Comparison of ENCODE assay signal across 23 cellular contexts in genomic region chr20:57587278-57587988, GRCh38. TPM values are rescaled to one million over a fixed set of nuclear protein-coding genes. Genes with fewer than 3 reads are reported as not detected.
DNase-seq lines count a peak whose midpoint lies in the region; ATAC-seq, FAIRE-seq and TF ChIP-seq lines count a peak whose summit lies in the region.
"Had no signal": no experiment of that assay in that cellular context is flagged by ENCODE, and none has a peak within 500 bp of the region (broad histone marks: within the 10 kb centered on the region; RNA-seq: fewer than 3 reads in every experiment).

No MANE protein-coding gene starts in this region.

- H3K27me3 ChIP-seq in K562 (ENCODE audit: control insufficient read depth in 2 of 2, insufficient read depth in 2 of 2, low read length in 2 of 2) (peaks cover 5 to 20% of the 10 kb centered on the region in 2 experiments; a peak in 3 of 5 replicates), aorta (ENCODE audit: control insufficient read depth in 1 of 2, insufficient read depth in 2 of 2, low read length in 1 of 2) (no peaks in the 10 kb centered on the region), esophagus muscularis mucosa (peaks cover 0 to 28% (median 0%) of the 10 kb centered on the region in 4 donors), ovary (no peaks in the 10 kb centered on the region)

- H2AFZ ChIP-seq in K562 (ENCODE audit: low read depth, low read length): no peak overlapping the region

- H3K9me3 ChIP-seq in K562 (replicated peaks; ENCODE audit: control insufficient read depth, insufficient read depth, low read depth, low read length): peaks cover 3% of the 10 kb centered on the region; the same call in 1 of the 2 replicates
- H3K9me3 ChIP-seq in mucosa of descending colon: no peaks in the 10 kb centered on the region
- H3K9me3 ChIP-seq in aorta (ENCODE audit: control insufficient read depth, low read length): peaks cover 2% of the 10 kb centered on the region
- peaks cover 0 to 7% (median 0%) of the 10 kb centered on the region in 4 donors for H3K9me3 ChIP-seq in esophagus muscularis mucosa
- H3K9me3 ChIP-seq in ovary: no peaks in the 10 kb centered on the region

- DNase-seq in K562 (ENCODE audit: extremely low read depth in 1 of 4, low spot score in 3 of 4) (no peak), left lobe of liver (ENCODE audit: low spot score) (peak; percentile 92), mucosa of descending colon (peak in 2 of 3 donors; percentile 29 to 31), aorta (peak; percentile 2 to 71), NCI-H146 (lab: John Stamatoyannopoulos, UW) (no peak), 8988T (no peak), esophagus muscularis mucosa (ENCODE audit: extremely low spot score) (no peak), ovary (no peak)
- DNase-seq: AML-193; Caco-2; CD4-positive, alpha-beta T cell; DMS153; DMS79; GDM1; HCEC 1CT; HFFc6 had no signal

- CTCF ChIA-PET in K562 (lab: Yijun Ruan, JAX; ENCODE audit: low intra/inter-chr PET ratio): interaction anchor here (0.5 kb wide), 1 partner anchor 205 kb away, joined by 3 read pairs; no protein-coding TSS in a partner anchor

- no peak for TF ChIP-seq CTCF in K562 (IDR thresholded peaks at IDR 0.05 in 2 of 3, conservative IDR thresholded peaks at IDR 0.05 in 1 of 3; ENCODE audit: insufficient read depth in 2 of 3, low read depth in 1 of 3, low read length in 3 of 3)
- TF ChIP-seq CTCF in mucosa of descending colon (IDR thresholded peaks at IDR 0.05): no peak
- TF ChIP-seq CTCF in esophagus muscularis mucosa (IDR thresholded peaks at IDR 0.05): no peak
- TF ChIP-seq CTCF in ovary (IDR thresholded peaks at IDR 0.05): no peak

- TF ChIP-seq POLR2A in K562 (conservative IDR thresholded peaks at IDR 0.05) (no peak), esophagus muscularis mucosa (IDR thresholded peaks at IDR 0.05; ENCODE audit: low read depth) (no peak), ovary (IDR thresholded peaks at IDR 0.05) (no peak)

- no peak for TF ChIP-seq EP300 in K562 (IDR thresholded peaks at IDR 0.05; ENCODE audit: low read length)
- TF ChIP-seq EP300 in esophagus muscularis mucosa (IDR thresholded peaks at IDR 0.05): no peak
- TF ChIP-seq EP300 in ovary (IDR thresholded peaks at IDR 0.05): no peak

- H4K20me1 ChIP-seq in K562 (replicated peaks; ENCODE audit: control insufficient read depth, insufficient read depth, low read length): no peaks in the 10 kb centered on the region

- H3K9ac ChIP-seq in K562 (ENCODE audit: insufficient read depth in 1 of 2, low read depth in 2 of 2, low read length in 2 of 2): no peak overlapping the region

- in situ Hi-C loops in K562 (cut with MboI): no loop called here

- H3K9me1 ChIP-seq in K562 (ENCODE audit: control insufficient read depth, insufficient read depth, low read length): no peaks in the 10 kb centered on the region

- ATAC-seq in K562 (no peak), left lobe of liver (peak; percentile 45), mucosa of descending colon (no peak), aorta (ENCODE audit: low FRiP score) (no peak)
- ATAC-seq: A549 had no signal

- WGBS in K562 (ENCODE audit: insufficient coverage, low coverage, missing lambda C conversion rate): 43% methylated on average over 4 of the region's 4 CpGs
- 97 to 99% methylated on average over 4 of the region's 4 CpGs for WGBS in aorta, 2 donors
- WGBS in esophagus muscularis mucosa: 91% methylated on average over 4 of the region's 4 CpGs
- WGBS in ovary, 3 donors: 81 to 89% (median 86%) methylated on average over 4 of the region's 4 CpGs

- POLR2A ChIA-PET in K562 (lab: Yijun Ruan, JAX): interaction anchor here (0.6 kb wide), 2 partner anchors 10 to 64 kb away, joined by 3 read pairs; no protein-coding TSS in a partner anchor

- peaks cover 17 to 50% of the 10 kb centered on the region in 2 experiments; a peak in 4 of 5 replicates for H3K4me1 ChIP-seq in K562 (replicated peaks in 1 of 2; ENCODE audit: control insufficient read depth in 2 of 2, insufficient read depth in 2 of 2, low read length in 2 of 2)
- peaks cover 13% of the 10 kb centered on the region for H3K4me1 ChIP-seq in mucosa of descending colon (ENCODE audit: low read depth)
- no peaks in the 10 kb centered on the region for H3K4me1 ChIP-seq in aorta (ENCODE audit: control insufficient read depth in 1 of 2, insufficient read depth in 2 of 2, low read length in 2 of 2)
- H3K4me1 ChIP-seq in esophagus muscularis mucosa: peaks cover 2 to 32% (median 28%) of the 10 kb centered on the region in 4 donors
- peaks cover 6% of the 10 kb centered on the region for H3K4me1 ChIP-seq in ovary (ENCODE audit: insufficient read depth)

- intact Hi-C loops in K562 (cut with micrococcal nuclease) (no loop called here), mucosa of descending colon (cut with DNase I, micrococcal nuclease) (loop anchor here in 1 of 2 donors (10.0 kb wide), 1 partner anchor 203 kb away; no protein-coding TSS in a partner anchor), aorta (cut with DNase I) (no loop called here), esophagus muscularis mucosa (cut with DNase I) (no loop called here), ovary (cut with DNase I) (loop anchor here in 1 of 4 donors (10.0 kb wide), 1 partner anchor 203 kb away; no protein-coding TSS in a partner anchor)

- no peak for TF ChIP-seq RAD21 in K562 (CRISPR knock-in tag; conservative IDR thresholded peaks at IDR 0.05 in 1 of 2, IDR thresholded peaks at IDR 0.05 in 1 of 2)

- peak; percentile 64 for FAIRE-seq in K562 (lab: Jason Lieb, UNC)
- FAIRE-seq: A549, GM12892, GM18507, H54 had no signal

- H3K4me2 ChIP-seq in K562 (ENCODE audit: insufficient read depth, low read length): no peak overlapping the region
- H3K4me2 ChIP-seq: A549 had no signal

- no peak overlapping the region for H3K27ac ChIP-seq in K562 (ENCODE audit: extremely low read depth, low read depth, low read length)
- H3K27ac ChIP-seq in aorta (ENCODE audit: low read depth in 1 of 2, low read length in 2 of 2): no peak overlapping the region
- no peak overlapping the region for H3K27ac ChIP-seq in esophagus muscularis mucosa (replicated peaks in 1 of 4)
- H3K27ac ChIP-seq in ovary: no peak overlapping the region
- H3K27ac ChIP-seq: A549, C4-2B had no signal

- H3K79me2 ChIP-seq in K562 (ENCODE audit: control insufficient read depth, insufficient read depth, low read length): no peaks in the 10 kb centered on the region

- BruUV-seq in K562 (replicated peaks; lab: Mats Ljungman, UMichigan): no TSS peak

- H3K4me3 ChIP-seq in K562 (no peak overlapping the region), mucosa of descending colon (no peak overlapping the region), aorta (ENCODE audit: low read length in 2 of 2) (no peak overlapping the region), esophagus muscularis mucosa (no peak overlapping the region), ovary (no peak overlapping the region)
- H3K4me3 ChIP-seq: A549 had no signal

- H3K36me3 ChIP-seq in K562 (ENCODE audit: control insufficient read depth, insufficient read depth, low read length) (no peaks in the 10 kb centered on the region), mucosa of descending colon (ENCODE audit: low read depth) (no peaks in the 10 kb centered on the region), aorta (ENCODE audit: control insufficient read depth in 1 of 2, insufficient read depth in 2 of 2, low read length in 1 of 2) (no peaks in the 10 kb centered on the region), esophagus muscularis mucosa (no peaks in the 10 kb centered on the region), ovary (no peaks in the 10 kb centered on the region)

RNA-seq across cellular contexts. Expression of gene PCK1, which starts 26.5 kb away (rescaled TPM):
- 0.70 and 2.3 TPM in 2 replicates for total RNA-seq in K562 (2011; cell fraction: chromatin; rRNA removed; ENCODE audit: low replicate concordance)
- total RNA-seq in K562 (2011; cell fraction: nucleolus; rRNA removed): 0.92 and 1.3 TPM in 2 replicates
- total RNA-seq in K562 (2011; cell fraction: nucleoplasm; rRNA removed): 0.38 and 1.2 TPM in 2 replicates
- total RNA-seq in K562 (2014; rRNA removed): 0.05 and 0.16 TPM in 2 replicates
- total RNA-seq in K562 (2014; rRNA removed; fragmentation: Illumina TruSeq; extraction: Trizol): 0.13 and 0.18 TPM in 2 replicates
- 0.29 and 0.30 TPM in 2 replicates for total RNA-seq in K562 (2015; rRNA removed; fragmentation: Illumina TruSeq; extraction: Trizol)
- total RNA-seq in K562 (2021): 0.54 and 0.73 TPM in 2 replicates
- polyA plus RNA-seq in K562 (2011; rRNA removed): 0.09 and 0.15 TPM in 2 replicates
- polyA plus RNA-seq in K562 (2011; cell fraction: cytosol; rRNA removed): 0.04 and 0.48 TPM in 2 replicates
- 0.90 and 1.5 TPM in 2 replicates for polyA plus RNA-seq in K562 (2011; cell fraction: nucleus; rRNA removed)
- polyA plus RNA-seq in K562 (2012): 0.14 and 0.21 TPM in 2 replicates
- polyA plus RNA-seq in K562 (2014; fragmentation: Illumina TruSeq; extraction: Trizol): 0.12 and 0.14 TPM in 2 replicates
- under 1 TPM; 0.10 to 0.15 TPM for polyA plus RNA-seq in K562 (2014; fragmentation: Nextera tagmentation; extraction: Ambion mirVana)
- polyA plus RNA-seq in K562 (2014; rRNA removed): 0.12 and 0.46 TPM in 2 replicates
- 0.72 and 1.2 TPM in 2 replicates for polyA minus RNA-seq in K562 (2011; rRNA and poly(A)+ RNA removed)
- polyA minus RNA-seq in K562 (2011; cell fraction: cytosol; rRNA and poly(A)+ RNA removed): 1.2 TPM in 1 of 2 replicates, not detected in the other
- 0.67 and 1.1 TPM in 2 replicates for polyA minus RNA-seq in K562 (2011; cell fraction: nucleus; rRNA and poly(A)+ RNA removed)
- 1,004 TPM for total RNA-seq in left lobe of liver
- 100 to 1,000 TPM; 134 to 467 (median 136) TPM for total RNA-seq in mucosa of descending colon
- under 1 TPM; 0.21 to 0.39 TPM for total RNA-seq in aorta
- polyA plus RNA-seq in aorta: 10 to 100 TPM in 1 of 2 donors, under 1 TPM in 1; 0.69 to 49.2 TPM
- total RNA-seq in esophagus muscularis mucosa: under 1 TPM in 3 of 4 donors, not detected in 1; under 0.01 to 0.63 (median 0.06) TPM
- total RNA-seq in ovary: 100 to 1,000 TPM in 1 of 7 donors, 1 to 10 TPM in 4, under 1 TPM in 2; 0.47 to 133 (median 2.0) TPM
- polyA plus RNA-seq in ovary: under 1 TPM; 0.30 to 0.54 TPM
- total RNA-seq: Caco-2; CD4-positive, alpha-beta T cell; Daoy; HFFc6 had no signal
- polyA plus RNA-seq: BJ had no signal

RNA-seq across cellular contexts. Expression of gene ZBP1, which starts 32.8 kb away (rescaled TPM):
- not detected in 2 replicates for total RNA-seq in K562 (2011; cell fraction: chromatin; rRNA removed; ENCODE audit: low replicate concordance)
- not detected in 2 replicates for total RNA-seq in K562 (2011; cell fraction: nucleolus; rRNA removed)
- total RNA-seq in K562 (2011; cell fraction: nucleoplasm; rRNA removed): not detected in 2 replicates
- not detected in 2 replicates for total RNA-seq in K562 (2014; rRNA removed)
- total RNA-seq in K562 (2014; rRNA removed; fragmentation: Illumina TruSeq; extraction: Trizol): not detected in 2 replicates
- total RNA-seq in K562 (2015; rRNA removed; fragmentation: Illumina TruSeq; extraction: Trizol): not detected in 2 replicates
- total RNA-seq in K562 (2021): not detected in 2 replicates
- not detected in 2 replicates for polyA plus RNA-seq in K562 (2011; rRNA removed)
- polyA plus RNA-seq in K562 (2011; cell fraction: cytosol; rRNA removed): not detected in 2 replicates
- polyA plus RNA-seq in K562 (2011; cell fraction: nucleus; rRNA removed): not detected in 2 replicates
- not detected in 2 replicates for polyA plus RNA-seq in K562 (2012)
- not detected in 2 replicates for polyA plus RNA-seq in K562 (2014; fragmentation: Illumina TruSeq; extraction: Trizol)
- not detected for polyA plus RNA-seq in K562 (2014; fragmentation: Nextera tagmentation; extraction: Ambion mirVana)
- not detected in 2 replicates for polyA plus RNA-seq in K562 (2014; rRNA removed)
- not detected in 2 replicates for polyA minus RNA-seq in K562 (2011; rRNA and poly(A)+ RNA removed)
- not detected in 2 replicates for polyA minus RNA-seq in K562 (2011; cell fraction: cytosol; rRNA and poly(A)+ RNA removed)
- polyA minus RNA-seq in K562 (2011; cell fraction: nucleus; rRNA and poly(A)+ RNA removed): not detected in 2 replicates
- 0.08 TPM for total RNA-seq in left lobe of liver
- total RNA-seq in mucosa of descending colon: 10 to 100 TPM in 1 of 3 donors, 1 to 10 TPM in 2; 1.8 to 12.8 (median 3.6) TPM
- 1 to 10 TPM in 1 of 2 donors, under 1 TPM in 1; 0.88 to 1.6 TPM for total RNA-seq in aorta
- under 1 TPM; 0.20 to 0.50 TPM for polyA plus RNA-seq in aorta
- total RNA-seq in esophagus muscularis mucosa: under 1 TPM in 2 of 4 donors, not detected in 2; 0.33 to 0.75 TPM
- total RNA-seq in ovary: under 1 TPM in 3 of 7 donors, not detected in 4; 0.23 to 0.50 (median 0.24) TPM
- under 1 TPM; 0.12 to 0.92 TPM for polyA plus RNA-seq in ovary
- total RNA-seq: Caco-2, HFFc6 had no signal
- polyA plus RNA-seq: BJ had no signal

Comparison
In these comparisons a context has a peak if more than half of its experiments do, and no peak if none do; other contexts are left out.
1. DNase-seq: peak in left lobe of liver (single experiment), mucosa of descending colon (2 of 3) and aorta (2 of 2); none in K562 (0 of 4), NCI-H146 (single experiment), 8988T (single experiment), esophagus muscularis mucosa (single experiment) and ovary (0 of 5).